ENCODE assay signal across 10 cellular contexts in the genomic region with DNA sequence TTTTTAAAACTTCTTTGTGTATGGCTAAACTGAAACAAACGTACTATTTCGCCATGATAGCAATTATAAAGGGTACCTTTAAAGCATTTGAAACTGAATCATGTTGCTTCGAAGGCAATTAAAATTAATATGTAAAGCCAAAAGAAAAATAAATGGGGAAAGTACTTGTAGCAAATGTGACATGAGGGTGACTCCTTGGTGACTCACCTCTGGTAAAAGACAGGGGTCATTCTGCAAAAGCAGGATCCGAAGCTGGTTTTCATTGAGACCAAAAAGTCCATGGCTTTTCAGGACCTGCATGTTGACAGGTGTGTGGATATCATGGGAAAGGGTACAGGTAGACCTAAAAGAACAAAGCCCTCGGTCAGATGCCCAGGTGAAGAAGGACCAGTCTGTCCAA. TPM values are rescaled to one million over a fixed set of nuclear protein-coding genes. Genes with fewer than 3 reads are reported as not detected.
DNase-seq lines count a peak whose midpoint lies in the region; ATAC-seq, FAIRE-seq and TF ChIP-seq lines count a peak whose summit lies in the region.
"Had no signal": no experiment of that assay in that cellular context is flagged by ENCODE, and none has a peak within 500 bp of the region (broad histone marks: within the 10 kb centered on the region; RNA-seq: fewer than 3 reads in every experiment).

No MANE protein-coding gene starts in this region.

- ATAC-seq in A549 (no peak), GM18517 (IDR thresholded peaks at IDR 0.05; ENCODE audit: unreplicated experiment) (no peak)

- H3K27ac Mint-ChIP-seq in activated CD4-positive, alpha-beta memory T cell treated with anti-CD3 and anti-CD28 coated beads for 36 hours: no peak overlapping the region

- H3K9me3 Mint-ChIP-seq in activated CD4-positive, alpha-beta memory T cell treated with anti-CD3 and anti-CD28 coated beads for 36 hours: no peaks in the 10 kb centered on the region

- H3K4me3 ChIP-seq in A549 (peak overlapping the region; percentile 77), GM06990 (replicated peaks; ENCODE audit: low read depth, low read length) (peak overlapping the region; percentile 73; the same call in 1 of the 2 replicates), fibroblast of mammary gland (ENCODE audit: control insufficient read depth, low read depth, low read length) (peak overlapping the region; percentile 70)

- peaks cover 11% of the 10 kb centered on the region for H3K4me1 ChIP-seq in A549

- peaks cover 21% of the 10 kb centered on the region for H3K4me1 Mint-ChIP-seq in activated CD4-positive, alpha-beta memory T cell treated with anti-CD3 and anti-CD28 coated beads for 36 hours (ENCODE audit: low read depth)

- no peak for TF ChIP-seq POLR2A in A549 (IDR thresholded peaks at IDR 0.05; ENCODE audit: low read length)

- TF ChIP-seq EP300 in A549 (IDR thresholded peaks at IDR 0.05): no peak

- peaks cover 17% of the 10 kb centered on the region for H3K36me3 Mint-ChIP-seq in activated CD4-positive, alpha-beta memory T cell treated with anti-CD3 and anti-CD28 coated beads for 36 hours

- peak overlapping the region; percentile 81 for H3K4me3 Mint-ChIP-seq in activated CD4-positive, alpha-beta memory T cell treated with anti-CD3 and anti-CD28 coated beads for 36 hours

- FAIRE-seq in A549 (lab: Jason Lieb, UNC) (no peak), urothelium cell line (lab: Jason Lieb, UNC) (no peak)
- FAIRE-seq: islet of Langerhans had no signal

- POLR2A ChIA-PET in A549 (lab: Yijun Ruan, JAX): no interaction called here
- POLR2A ChIA-PET in activated CD4-positive, alpha-beta memory T cell treated with anti-CD3 and anti-CD28 coated beads for 36 hours (lab: Charles Lee): interaction anchor here (0.9 to 1.6 kb wide), 3 partner anchors 10 to 15 kb away, joined by 3 to 4 read pairs (median 4); no protein-coding TSS in a partner anchor

- H3K36me3 ChIP-seq in GM06990 (ENCODE audit: control insufficient read depth, insufficient read depth, low read length): peaks cover 3% of the 10 kb centered on the region

- TF ChIP-seq CTCF in A549 (IDR thresholded peaks at IDR 0.05) (no peak), GM06990 (IDR thresholded peaks at IDR 0.05; ENCODE audit: insufficient read depth, low read length, poor library complexity, severe bottlenecking) (no peak), fibroblast of mammary gland (conservative IDR thresholded peaks at IDR 0.05; ENCODE audit: control insufficient read depth, insufficient read depth, low read depth, low read length) (no peak)

- no peak for TF ChIP-seq RAD21 in A549 (conservative IDR thresholded peaks at IDR 0.05 in 1 of 2, IDR thresholded peaks at IDR 0.05 in 1 of 2)

- H3K27ac ChIP-seq in A549: peak overlapping the region; percentile 94 to 98; a peak in 5 of 6 replicates

- CTCF ChIA-PET in A549 (lab: Yijun Ruan, JAX): interaction anchor here (0.8 to 7.3 kb wide), 6 partner anchors 13 to 148 kb away, joined by 3 to 31 read pairs (median 4); no protein-coding TSS in a partner anchor
- CTCF ChIA-PET in activated CD4-positive, alpha-beta memory T cell treated with anti-CD3 and anti-CD28 coated beads for 36 hours (lab: Charles Lee): interaction anchor here (1.9 to 4.5 kb wide), 2 partner anchors 17 to 41 kb away, joined by 12 to 20 read pairs; no protein-coding TSS in a partner anchor

- no peaks in the 10 kb centered on the region for H3K27me3 ChIP-seq in GM06990 (replicated peaks; ENCODE audit: control insufficient read depth, insufficient read depth, low read length)

- peak in 1 of 2 experiments; percentile 31 for DNase-seq in A549 (ENCODE audit: low read depth in 1 of 2, low spot score in 1 of 2)
- no peak for DNase-seq in GM06990 (ENCODE audit: extremely low read depth, insufficient read length)
- DNase-seq in activated CD4-positive, alpha-beta memory T cell treated with anti-CD3 and anti-CD28 coated beads for 36 hours: no peak
- DNase-seq in fibroblast of mammary gland (ENCODE audit: low read depth): peak; percentile 55
- DNase-seq in HK-2 (ENCODE audit: unreplicated experiment): no peak
- DNase-seq in AG20443 (ENCODE audit: low spot score): no peak
- DNase-seq in urothelium cell line (ENCODE audit: low spot score): no peak
- DNase-seq: RPMI8226 had no signal

- WGBS in A549 (ENCODE audit: missing lambda C conversion rate): 66% methylated on average over 5 of the region's 5 CpGs

- H3K9me3 ChIP-seq in A549: no peaks in the 10 kb centered on the region

- intact Hi-C loops in activated CD4-positive, alpha-beta memory T cell treated with anti-CD3 and anti-CD28 coated beads for 36 hours (cut with micrococcal nuclease): loop anchor here (2.0 kb wide), 1 partner anchor 282 kb away; no protein-coding TSS in a partner anchor

- peak overlapping the region; percentile 78 for H3K4me2 ChIP-seq in A549

- H3K27me3 Mint-ChIP-seq in activated CD4-positive, alpha-beta memory T cell treated with anti-CD3 and anti-CD28 coated beads for 36 hours: no peaks in the 10 kb centered on the region

TF ChIP-seq in A549, 52 proteins besides CTCF, POLR2A, EP300 and RAD21:
- no peak for TF ChIP-seq HEYL (CRISPR knock-in tag; IDR thresholded peaks at IDR 0.05)
- TF ChIP-seq FOSL2 (IDR thresholded peaks at IDR 0.05): no peak
- peak; percentile 28; the same call in 1 of the 2 replicates for TF ChIP-seq FOSL2 (CRISPR knock-in tag; IDR thresholded peaks at IDR 0.05)
TF ChIP-seq in A549: peak in this region for 1.

RNA-seq across cellular contexts. Expression of a gene that starts 1.5 kb away (rescaled TPM):
- 15.6 and 23.4 TPM in 2 replicates for polyA plus RNA-seq in A549 (2011; rRNA removed)
- polyA plus RNA-seq in A549 (2012; cell fraction: cytosol; rRNA removed): 10.6 and 17.1 TPM in 2 replicates
- polyA plus RNA-seq in A549 (2012; cell fraction: nucleus; rRNA removed): 10.0 and 12.1 TPM in 2 replicates
- polyA plus RNA-seq in A549 (2017; fragmentation: RNase III; extraction: RNeasy Plus Mini Kit Qiagen cat#74134 plus additional on column Dnase treatment): 8.7 to 9.7 TPM (median 8.8 TPM) in 3 replicates
- 15.0 and 16.0 TPM in 2 replicates for polyA minus RNA-seq in A549 (2011; rRNA and poly(A)+ RNA removed)
- 10 to 100 TPM; 11.8 to 14.7 TPM for total RNA-seq in activated CD4-positive, alpha-beta memory T cell treated with anti-CD3 and anti-CD28 coated beads for 36 hours

RNA-seq across cellular contexts. Expression of a gene that starts 53.1 kb away (rescaled TPM):
- 4.1 and 9.2 TPM in 2 replicates for polyA plus RNA-seq in A549 (2011; rRNA removed)
- 2.0 and 2.9 TPM in 2 replicates for polyA plus RNA-seq in A549 (2012; cell fraction: cytosol; rRNA removed)
- 3.7 and 5.2 TPM in 2 replicates for polyA plus RNA-seq in A549 (2012; cell fraction: nucleus; rRNA removed)
- 4.4 to 4.7 TPM (median 4.7 TPM) in 3 replicates for polyA plus RNA-seq in A549 (2017; fragmentation: RNase III; extraction: RNeasy Plus Mini Kit Qiagen cat#74134 plus additional on column Dnase treatment)
- polyA minus RNA-seq in A549 (2011; rRNA and poly(A)+ RNA removed): 13.1 and 13.3 TPM in 2 replicates
- under 1 TPM; 0.85 to 0.95 TPM for total RNA-seq in activated CD4-positive, alpha-beta memory T cell treated with anti-CD3 and anti-CD28 coated beads for 36 hours
